In the genomic region with DNA sequence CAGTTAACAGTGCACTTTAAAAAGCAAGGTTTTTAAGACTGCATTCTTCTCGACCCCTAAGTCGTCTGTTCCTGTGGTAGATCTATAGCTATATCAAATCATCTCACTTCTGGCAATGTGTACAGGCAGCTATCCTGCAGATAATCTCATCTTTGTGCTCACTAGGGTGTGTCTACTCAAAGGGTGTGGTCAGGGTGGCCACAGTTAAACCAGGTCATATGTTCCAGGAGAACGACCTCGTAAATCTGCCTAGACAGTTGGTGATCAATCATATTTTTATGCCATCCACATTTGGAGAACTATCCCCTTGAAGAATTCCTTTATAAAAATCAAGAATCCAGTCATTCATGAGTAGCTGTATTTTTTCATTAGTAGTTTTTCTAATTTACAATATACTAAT, we compare ENCODE assay signal across 13 cellular contexts. TPM values are rescaled to one million over a fixed set of nuclear protein-coding genes. Genes with fewer than 3 reads are reported as not detected.
DNase-seq lines count a peak whose midpoint lies in the region; TF ChIP-seq lines count a peak whose summit lies in the region.
"Had no signal": no experiment of that assay in that cellular context is flagged by ENCODE, and none has a peak within 500 bp of the region (broad histone marks: within the 10 kb centered on the region; RNA-seq: fewer than 3 reads in every experiment).

No MANE protein-coding gene starts in this region.

- H3K36me3 Mint-ChIP-seq in mesothelial cell of epicardium (no peaks in the 10 kb centered on the region), type B pancreatic cell (no peaks in the 10 kb centered on the region)
- H3K36me3 Mint-ChIP-seq: activated naive CD4-positive, alpha-beta T cell treated with anti-CD3 and anti-CD28 coated beads, Interleukin-2, amount 50 U/mL, for 24 hours; natural killer cell treated with Interleukin-12 subunit alpha and Interleukin-12 subunit beta and Interleukin-15 and Interleukin-18, amount 100 ng/mL, for 72 hours had no signal

- CTCF ChIA-PET in mammary epithelial cell (lab: Charles Lee; ENCODE audit: low non-redundant PET): no interaction called here

- no peak overlapping the region for H3K9ac ChIP-seq in mammary epithelial cell (ENCODE audit: insufficient read depth, low read length)

- no peaks in the 10 kb centered on the region for H3K9me3 Mint-ChIP-seq in mesothelial cell of epicardium
- no peaks in the 10 kb centered on the region for H3K9me3 Mint-ChIP-seq in type B pancreatic cell
- H3K9me3 Mint-ChIP-seq: activated naive CD4-positive, alpha-beta T cell treated with anti-CD3 and anti-CD28 coated beads, Interleukin-2, amount 50 U/mL, for 24 hours; natural killer cell treated with Interleukin-12 subunit alpha and Interleukin-12 subunit beta and Interleukin-15 and Interleukin-18, amount 100 ng/mL, for 72 hours had no signal

- 7% methylated on average over 4 of the region's 4 CpGs for WGBS in mammary epithelial cell (ENCODE audit: low coverage, missing lambda C conversion rate)

- H3K4me3 Mint-ChIP-seq in mesothelial cell of epicardium: peak overlapping the region; percentile 77
- peak overlapping the region; percentile 92 for H3K4me3 Mint-ChIP-seq in type B pancreatic cell
- H3K4me3 Mint-ChIP-seq: activated naive CD4-positive, alpha-beta T cell treated with anti-CD3 and anti-CD28 coated beads, Interleukin-2, amount 50 U/mL, for 24 hours; natural killer cell treated with Interleukin-12 subunit alpha and Interleukin-12 subunit beta and Interleukin-15 and Interleukin-18, amount 100 ng/mL, for 72 hours had no signal

- H2AFZ ChIP-seq in mammary epithelial cell (ENCODE audit: low read depth, low read length): peak overlapping the region; percentile 84

- BruUV-seq in mammary epithelial cell (replicated peaks; lab: Mats Ljungman, UMichigan): no TSS peak

- H3K79me2 ChIP-seq in mammary epithelial cell (ENCODE audit: insufficient read depth, low read length): no peaks in the 10 kb centered on the region

- peaks cover 17% of the 10 kb centered on the region for H3K4me1 ChIP-seq in mammary epithelial cell (ENCODE audit: insufficient read depth, low read length)

- H3K4me3 ChIP-seq in mammary epithelial cell (replicated peaks in 1 of 3; ENCODE audit: insufficient read depth in 1 of 3, low read depth in 2 of 3, low read length in 3 of 3): no peak overlapping the region

- no peak for TF ChIP-seq CTCF in mammary epithelial cell (conservative IDR thresholded peaks at IDR 0.05 in 1 of 2, IDR thresholded peaks at IDR 0.05 in 1 of 2; ENCODE audit: extremely low read depth in 1 of 2, insufficient read depth in 1 of 2, low read depth in 1 of 2, low read length in 2 of 2)
- TF ChIP-seq CTCF in mesothelial cell of epicardium (IDR thresholded peaks at IDR 0.05; ENCODE audit: unreplicated experiment): no peak
- no peak for TF ChIP-seq CTCF in type B pancreatic cell (conservative IDR thresholded peaks at IDR 0.05)

- no peaks in the 10 kb centered on the region for H3K9me3 ChIP-seq in mammary epithelial cell (replicated peaks; ENCODE audit: insufficient read depth, low read length)

- peak overlapping the region; percentile 99 for H3K27ac Mint-ChIP-seq in mesothelial cell of epicardium
- H3K27ac Mint-ChIP-seq in type B pancreatic cell: peak overlapping the region; percentile 100
- H3K27ac Mint-ChIP-seq: activated naive CD4-positive, alpha-beta T cell treated with anti-CD3 and anti-CD28 coated beads, Interleukin-2, amount 50 U/mL, for 24 hours; natural killer cell treated with Interleukin-12 subunit alpha and Interleukin-12 subunit beta and Interleukin-15 and Interleukin-18, amount 100 ng/mL, for 72 hours had no signal

- H4K20me1 ChIP-seq in mammary epithelial cell (ENCODE audit: insufficient read depth, low read length): no peaks in the 10 kb centered on the region

- H3K27me3 Mint-ChIP-seq in mesothelial cell of epicardium (ENCODE audit: low read depth) (peaks cover 2% of the 10 kb centered on the region), type B pancreatic cell (no peaks in the 10 kb centered on the region)

- DNase-seq in NCI-H748 (lab: John Stamatoyannopoulos, UW; ENCODE audit: unreplicated experiment) (peak; percentile 44), NCI-H748 treated with DMSO at 0.1 percent for 48 hours (lab: John Stamatoyannopoulos, UW) (no peak), mammary epithelial cell (no peak), mesothelial cell of epicardium (ENCODE audit: low spot score in 2 of 2, unreplicated experiment in 2 of 2) (no peak), type B pancreatic cell (ENCODE audit: extremely low spot score, unreplicated experiment) (no peak), superior temporal gyrus (ENCODE audit: extremely low spot score) (no peak), mucosa of gallbladder (ENCODE audit: low spot score) (no peak), NCI-H1930 (lab: John Stamatoyannopoulos, UW) (no peak)
- DNase-seq: NCI-H2171 treated with DMSO at 0.1 percent for 48 hours, T1000 had no signal

- H3K27ac ChIP-seq in mammary epithelial cell (ENCODE audit: insufficient read depth, low read depth, low read length): no peak overlapping the region
- H3K27ac ChIP-seq: 22Rv1 had no signal

- peak overlapping the region; percentile 89 for H3K4me2 ChIP-seq in mammary epithelial cell (ENCODE audit: insufficient read depth, low read depth, low read length)

- H3K4me1 Mint-ChIP-seq in mesothelial cell of epicardium: peaks cover 35% of the 10 kb centered on the region
- peaks cover 43% of the 10 kb centered on the region for H3K4me1 Mint-ChIP-seq in type B pancreatic cell (ENCODE audit: unreplicated experiment)

- in situ Hi-C loops in mammary epithelial cell (cut with MboI; ENCODE audit: low sequenced_read_pairs in 2 of 2): no loop called here

- no peaks in the 10 kb centered on the region for H3K36me3 ChIP-seq in mammary epithelial cell (ENCODE audit: insufficient read depth, low read length)

- dilution Hi-C loops in mammary epithelial cell (cut with HindIII; ENCODE audit: low sequenced_read_pairs): no loop called here

- intact Hi-C loops in mammary epithelial cell (cut with micrococcal nuclease): no loop called here

- H3K27me3 ChIP-seq in mammary epithelial cell (ENCODE audit: insufficient read depth, low read length): no peaks in the 10 kb centered on the region

RNA-seq across cellular contexts. Expression of a gene that starts 3.0 kb away (rescaled TPM):
- total RNA-seq in mammary epithelial cell: under 1 TPM in 1 of 2 donors, not detected in 1; 0.83 TPM
- polyA plus RNA-seq in mammary epithelial cell: 0.39 TPM
- not detected for polyA minus RNA-seq in mammary epithelial cell
- 7.2 to 10.2 TPM (median 7.9 TPM) in 3 replicates for total RNA-seq in mesothelial cell of epicardium
- total RNA-seq in type B pancreatic cell (ENCODE audit: low replicate concordance): 5.9 and 8.6 TPM in 2 replicates
- total RNA-seq in mucosa of gallbladder: 3.1 TPM
- total RNA-seq: natural killer cell treated with Interleukin-12 subunit alpha and Interleukin-12 subunit beta and Interleukin-15 and Interleukin-18, amount 100 ng/mL, for 72 hours had no signal
